In the genomic region with DNA sequence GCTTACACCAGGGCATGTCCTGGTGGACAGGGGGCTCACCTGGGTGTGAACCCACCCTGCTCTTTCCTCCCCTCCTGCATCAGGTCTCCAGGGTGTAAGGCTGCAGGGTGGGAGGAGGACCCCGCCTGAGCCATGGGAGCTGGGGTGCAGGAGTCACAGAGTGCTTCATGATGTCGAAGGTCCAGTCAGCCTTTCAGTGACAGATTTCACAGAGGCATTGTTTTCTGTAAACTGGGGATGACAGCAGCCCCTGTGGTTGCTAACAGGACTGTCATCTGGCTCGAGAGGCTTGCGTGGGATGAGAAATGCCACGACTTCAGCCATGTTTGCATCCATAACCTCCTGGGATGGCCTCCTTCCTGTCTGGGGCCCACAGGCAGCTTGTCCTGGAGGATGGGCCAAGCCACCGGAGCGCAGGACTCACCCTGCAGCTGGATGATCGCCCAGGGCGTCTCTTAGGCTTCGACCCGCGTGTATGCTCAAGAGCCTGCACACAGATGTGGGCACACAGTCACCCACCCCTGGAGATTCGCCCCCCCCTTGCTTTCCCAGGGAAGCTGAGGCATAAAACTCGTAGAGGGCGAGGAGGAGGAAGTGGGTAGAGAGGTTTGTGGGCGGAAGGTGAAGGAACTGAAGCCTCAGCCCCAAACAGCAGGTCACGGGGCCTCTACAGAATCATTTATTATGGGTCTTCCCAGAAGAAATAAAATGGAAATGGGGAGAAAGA, we compare ENCODE assay signal across 8 cellular contexts. TPM values are rescaled to one million over a fixed set of nuclear protein-coding genes. Genes with fewer than 3 reads are reported as not detected.
DNase-seq lines count a peak whose midpoint lies in the region; ATAC-seq and TF ChIP-seq lines count a peak whose summit lies in the region.

No MANE protein-coding gene starts in this region.

- no peaks in the 10 kb centered on the region for H3K27me3 ChIP-seq in breast epithelium

- peak; percentile 32 for ATAC-seq in activated CD8-positive, alpha-beta T cell treated with anti-CD3 and anti-CD28 coated beads for 36 hours
- no peak for ATAC-seq in left ventricle myocardium superior
- peak; percentile 15 for ATAC-seq in stimulated activated naive CD8-positive, alpha-beta T cell treated with anti-CD3 and anti-CD28 coated beads, Interleukin-15, Interleukin-2, amounts not matched to agents 100 U/mL and 50 U/mL, for 24 hours

- no peak overlapping the region for H3K4me3 Mint-ChIP-seq in MCF 10A (ENCODE audit: unreplicated experiment)
- H3K4me3 Mint-ChIP-seq in activated CD8-positive, alpha-beta T cell treated with anti-CD3 and anti-CD28 coated beads for 36 hours = peak overlapping the region; percentile 39

- H3K4me1 Mint-ChIP-seq in MCF 10A (ENCODE audit: insufficient read depth, unreplicated experiment) = peaks cover under 1% of the 10 kb centered on the region
- peaks cover 43% of the 10 kb centered on the region for H3K4me1 Mint-ChIP-seq in activated CD8-positive, alpha-beta T cell treated with anti-CD3 and anti-CD28 coated beads for 36 hours (ENCODE audit: low read depth)

- H3K27ac ChIP-seq in breast epithelium = peak overlapping the region; percentile 95 to 97

- no peaks in the 10 kb centered on the region for H3K9me3 ChIP-seq in breast epithelium

- no peaks in the 10 kb centered on the region for H3K36me3 ChIP-seq in breast epithelium

- H3K36me3 Mint-ChIP-seq in MCF 10A (ENCODE audit: insufficient read depth, unreplicated experiment) = no peaks in the 10 kb centered on the region
- no peaks in the 10 kb centered on the region for H3K36me3 Mint-ChIP-seq in activated CD8-positive, alpha-beta T cell treated with anti-CD3 and anti-CD28 coated beads for 36 hours (ENCODE audit: low read depth)

- TF ChIP-seq POLR2A in breast epithelium (IDR thresholded peaks at IDR 0.05) = no peak

- DNase-seq in breast epithelium (ENCODE audit: low spot score in 2 of 2) = peak in 1 of 2 donors; percentile 57
- no peak for DNase-seq in MCF 10A (ENCODE audit: unreplicated experiment)
- DNase-seq in activated CD8-positive, alpha-beta T cell treated with anti-CD3 and anti-CD28 coated beads for 36 hours = peak; percentile 70
- peak; percentile 61 for DNase-seq in left ventricle myocardium superior
- peak; percentile 51 for DNase-seq in stimulated activated naive CD8-positive, alpha-beta T cell treated with anti-CD3 and anti-CD28 coated beads, Interleukin-15, Interleukin-2, amounts not matched to agents 100 U/mL and 50 U/mL, for 24 hours
- DNase-seq in HuH-7 (ENCODE audit: low spot score) = no peak
- no peak for DNase-seq in hippocampal formation (lab: John Stamatoyannopoulos, UW)
- no peak for DNase-seq in NCI-H1436 treated with DMSO at 0.1 percent for 48 hours (lab: John Stamatoyannopoulos, UW)

- no peak overlapping the region for H3K27ac Mint-ChIP-seq in MCF 10A (ENCODE audit: low read depth, unreplicated experiment)
- H3K27ac Mint-ChIP-seq in activated CD8-positive, alpha-beta T cell treated with anti-CD3 and anti-CD28 coated beads for 36 hours = peak overlapping the region; percentile 75

- no peaks in the 10 kb centered on the region for H3K9me3 Mint-ChIP-seq in MCF 10A (ENCODE audit: unreplicated experiment)
- H3K9me3 Mint-ChIP-seq in activated CD8-positive, alpha-beta T cell treated with anti-CD3 and anti-CD28 coated beads for 36 hours = no peaks in the 10 kb centered on the region

- no peaks in the 10 kb centered on the region for H3K27me3 Mint-ChIP-seq in MCF 10A (ENCODE audit: insufficient read depth, unreplicated experiment)
- no peaks in the 10 kb centered on the region for H3K27me3 Mint-ChIP-seq in activated CD8-positive, alpha-beta T cell treated with anti-CD3 and anti-CD28 coated beads for 36 hours

- no peak for TF ChIP-seq CTCF in breast epithelium (IDR thresholded peaks at IDR 0.05)
- TF ChIP-seq CTCF in MCF 10A (IDR thresholded peaks at IDR 0.05; ENCODE audit: unreplicated experiment) = no peak
- TF ChIP-seq CTCF in activated CD8-positive, alpha-beta T cell treated with anti-CD3 and anti-CD28 coated beads for 36 hours (IDR thresholded peaks at IDR 0.05) = no peak

- POLR2A ChIA-PET in MCF 10A (lab: Yijun Ruan, JAX) = interaction anchor here (2.2 kb wide), 1 partner anchor 71 kb away, joined by 11 read pairs; the partner anchor contains the start of gene DCAF15
- POLR2A ChIA-PET in activated CD8-positive, alpha-beta T cell treated with anti-CD3 and anti-CD28 coated beads for 36 hours (lab: Charles Lee) = interaction anchor here (0.9 to 1.7 kb wide), 4 partner anchors 24 to 107 kb away, joined by 3 to 4 read pairs (median 4); partner anchors contain the start of genes BRME1 and CC2D1A

- BruUV-seq in MCF 10A (replicated peaks; lab: Mats Ljungman, UMichigan) = no TSS peak

- intact Hi-C loops in breast epithelium (cut with DNase I; ENCODE audit: low total_unique reads) = loop anchor here (10.0 kb wide), 1 partner anchor 193 kb away; the partner anchor contains the start of gene MISP3
- intact Hi-C loops in MCF 10A (cut with micrococcal nuclease) = loop anchor here (2.0 to 5.0 kb wide), 2 partner anchors 71 to 285 kb away; partner anchors contain the start of gene DCAF15
- intact Hi-C loops in activated CD8-positive, alpha-beta T cell treated with anti-CD3 and anti-CD28 coated beads for 36 hours (cut with micrococcal nuclease) = loop anchor here (2.0 to 10.0 kb wide), 2 partner anchors 153 to 193 kb away; partner anchors contain the start of gene IL27RA
- intact Hi-C loops in left ventricle myocardium superior (cut with micrococcal nuclease) = loop anchor here (5.0 kb wide), 1 partner anchor 190 kb away; the partner anchor contains the start of gene MISP3

- CTCF ChIA-PET in MCF 10A (lab: Yijun Ruan, JAX) = interaction anchor here (0.6 to 1.5 kb wide), 4 partner anchors 21 to 179 kb away, joined by 3 to 8 read pairs (median 4); partner anchors contain the start of gene IL27RA
- CTCF ChIA-PET in activated CD8-positive, alpha-beta T cell treated with anti-CD3 and anti-CD28 coated beads for 36 hours (lab: Charles Lee) = interaction anchor here (0.9 to 6.2 kb wide), 10 partner anchors 20 to 254 kb away, joined by 3 to 76 read pairs (median 6); partner anchors contain the start of genes ASF1B, IL27RA and MISP3

- H3K4me3 ChIP-seq in breast epithelium = peak overlapping the region in 1 of 3 donors; percentile 16

- H3K4me1 ChIP-seq in breast epithelium = peaks cover 4 to 43% of the 10 kb centered on the region in 2 donors

RNA-seq across cellular contexts. Expression of gene NANOS3, which starts 4.9 kb away (rescaled TPM):
- total RNA-seq in breast epithelium (not detected), MCF 10A (2022) (not detected in 2 replicates), left ventricle myocardium superior (0.69 TPM)
- total RNA-seq in activated CD8-positive, alpha-beta T cell treated with anti-CD3 and anti-CD28 coated beads for 36 hours = 1 to 10 TPM in 1 of 2 experiments, under 1 TPM in 1; 0.56 to 1.3 TPM

RNA-seq across cellular contexts. Expression of gene BRME1, which starts 24.1 kb away (rescaled TPM):
- total RNA-seq in breast epithelium (1 to 10 TPM; 1.3 to 6.3 (median 1.6) TPM), MCF 10A (2022) (0.75 and 1.8 TPM in 2 replicates), left ventricle myocardium superior (0.72 TPM)
- total RNA-seq in activated CD8-positive, alpha-beta T cell treated with anti-CD3 and anti-CD28 coated beads for 36 hours = 1 to 10 TPM; 3.6 to 5.2 TPM

RNA-seq across cellular contexts. Expression of gene CC2D1A, which starts 24.1 kb away (rescaled TPM):
- total RNA-seq in breast epithelium (10 to 100 TPM; 16.6 to 50.1 (median 43.6) TPM), MCF 10A (2022) (36.7 and 37.1 TPM in 2 replicates), left ventricle myocardium superior (19.6 TPM)
- 10 to 100 TPM; 22.4 to 23.8 TPM for total RNA-seq in activated CD8-positive, alpha-beta T cell treated with anti-CD3 and anti-CD28 coated beads for 36 hours

RNA-seq across cellular contexts. Expression of gene PODNL1, which starts 56.4 kb away (rescaled TPM):
- total RNA-seq in breast epithelium = 1 to 10 TPM in 2 of 3 donors, under 1 TPM in 1; 0.80 to 8.8 (median 2.3) TPM
- total RNA-seq in MCF 10A (2022) = 0.25 and 0.51 TPM in 2 replicates
- total RNA-seq in activated CD8-positive, alpha-beta T cell treated with anti-CD3 and anti-CD28 coated beads for 36 hours = not detected
- 2.0 TPM for total RNA-seq in left ventricle myocardium superior

Comparison
In these comparisons a context has a peak if more than half of its experiments do, and no peak if none do; other contexts are left out.
1. DNase-seq: peak in activated CD8-positive, alpha-beta T cell treated with anti-CD3 and anti-CD28 coated beads for 36 hours (single experiment), left ventricle myocardium superior (single experiment) and stimulated activated naive CD8-positive, alpha-beta T cell treated with anti-CD3 and anti-CD28 coated beads, Interleukin-15, Interleukin-2, amounts not matched to agents 100 U/mL and 50 U/mL, for 24 hours (single experiment); none in MCF 10A (single experiment), HuH-7 (single experiment), hippocampal formation (0 of 2) and NCI-H1436 treated with DMSO at 0.1 percent for 48 hours (single experiment).